12 cellular contexts compared by ENCODE assay signal in genomic region chr2:168515502-168515901, GRCh38. TPM values are rescaled to one million over a fixed set of nuclear protein-coding genes. Genes with fewer than 3 reads are reported as not detected.
DNase-seq lines count a peak whose midpoint lies in the region; ATAC-seq and TF ChIP-seq lines count a peak whose summit lies in the region.
"Had no signal": no experiment of that assay in that cellular context is flagged by ENCODE, and none has a peak within 500 bp of the region (broad histone marks: within the 10 kb centered on the region; RNA-seq: fewer than 3 reads in every experiment).

No MANE protein-coding gene starts in this region.

- no peaks in the 10 kb centered on the region for H3K79me2 ChIP-seq in trophoblast cell (ENCODE audit: control insufficient read depth, insufficient read depth, low read length, poor library complexity)

- H3K4ac ChIP-seq in trophoblast cell (ENCODE audit: low read depth, low read length) = no peak overlapping the region

- H3K36me3 ChIP-seq in trophoblast cell (ENCODE audit: control insufficient read depth in 1 of 2, insufficient read depth in 2 of 2, low read length in 2 of 2) = no peaks in the 10 kb centered on the region
- H3K36me3 ChIP-seq in colonic mucosa = no peaks in the 10 kb centered on the region

- peak; percentile 95 for DNase-seq in AG10803 (ENCODE audit: low read depth)
- DNase-seq in fibroblast of the aortic adventitia (ENCODE audit: low read depth) = peak; percentile 92
- peak in 1 of 2 donors; percentile 56 for DNase-seq in trophoblast cell
- no peak for DNase-seq in NCI-H345 treated with DMSO at 0.1 percent for 48 hours (lab: John Stamatoyannopoulos, UW; ENCODE audit: unreplicated experiment)
- DNase-seq in stimulated activated CD4-positive, alpha-beta T cell treated with anti-CD3 and anti-CD28 coated beads, Interleukin-4, amount 100 ng/mL, for 4 hours = no peak
- DNase-seq in colonic mucosa = no peak
- DNase-seq: CD8-positive, alpha-beta T cell; Karpas-422; nucleus accumbens had no signal

- intact Hi-C loops in colonic mucosa (cut with DNase I) = no loop called here

- no peak overlapping the region for H3K18ac ChIP-seq in trophoblast cell (ENCODE audit: low read length)

- no peak overlapping the region for H2AFZ ChIP-seq in trophoblast cell (ENCODE audit: insufficient read depth, low read length, poor library complexity)

- H3K14ac ChIP-seq in trophoblast cell (ENCODE audit: low read length) = no peak overlapping the region

- ATAC-seq in SK-N-SH treated with all-trans-retinoic acid at 6 μM for 48 hours (peak; percentile 84), GM21447 (IDR thresholded peaks at IDR 0.05; ENCODE audit: unreplicated experiment) (no peak)
- ATAC-seq: CD8-positive, alpha-beta T cell had no signal

- H4K12ac ChIP-seq in trophoblast cell (ENCODE audit: low read depth, low read length) = no peak overlapping the region

- no peak overlapping the region for H3K23ac ChIP-seq in trophoblast cell (ENCODE audit: low read length)

- H3K27me3 ChIP-seq in trophoblast cell (ENCODE audit: insufficient read depth, low read length) = no peaks in the 10 kb centered on the region
- H3K27me3 ChIP-seq in colonic mucosa = no peaks in the 10 kb centered on the region

- no peak overlapping the region for H3K9ac ChIP-seq in trophoblast cell (ENCODE audit: low read length)
- H3K9ac ChIP-seq in colonic mucosa (ENCODE audit: low read depth in 2 of 2, low read length in 2 of 2) = no peak overlapping the region

- H3K79me1 ChIP-seq in trophoblast cell (ENCODE audit: low read length) = no peaks in the 10 kb centered on the region

- H2BK12ac ChIP-seq in trophoblast cell (ENCODE audit: low read length) = no peak overlapping the region

- H4K91ac ChIP-seq in trophoblast cell (ENCODE audit: low read depth, low read length) = no peak overlapping the region

- no peak overlapping the region for H2AK5ac ChIP-seq in trophoblast cell (ENCODE audit: low read length)

- H3K4me1 ChIP-seq in trophoblast cell (ENCODE audit: control insufficient read depth in 1 of 2, insufficient read depth in 2 of 2, low read length in 2 of 2) = peaks cover 5 to 12% of the 10 kb centered on the region in 2 experiments
- no peaks in the 10 kb centered on the region for H3K4me1 ChIP-seq in colonic mucosa

- WGBS in trophoblast cell (ENCODE audit: extremely low coverage, insufficient coverage, insufficient read length) = no CpG with 5 or more reads among the region's 2 CpGs

- H4K8ac ChIP-seq in trophoblast cell (ENCODE audit: low read depth, low read length) = no peak overlapping the region

- H2BK120ac ChIP-seq in trophoblast cell (ENCODE audit: insufficient read depth, low read length, poor library complexity) = no peak overlapping the region

- no peaks in the 10 kb centered on the region for H3K9me3 ChIP-seq in trophoblast cell (ENCODE audit: insufficient read depth, low read depth, low read length)
- no peaks in the 10 kb centered on the region for H3K9me3 ChIP-seq in colonic mucosa

- peak overlapping the region; percentile 34 for H3K4me2 ChIP-seq in trophoblast cell (ENCODE audit: low read length)

- no peak for TF ChIP-seq CTCF in AG10803 (conservative IDR thresholded peaks at IDR 0.05; ENCODE audit: low read length)
- TF ChIP-seq CTCF in fibroblast of the aortic adventitia (IDR thresholded peaks at IDR 0.05; ENCODE audit: insufficient read depth, low read length) = no peak
- TF ChIP-seq CTCF in colonic mucosa (IDR thresholded peaks at IDR 0.05) = no peak

- H3K27ac ChIP-seq in trophoblast cell (ENCODE audit: low read depth, low read length) (peak overlapping the region; percentile 74), colonic mucosa (no peak overlapping the region)
- H3K27ac ChIP-seq: SK-N-MC had no signal

- H3K4me3 ChIP-seq in AG10803 (ENCODE audit: low read length) (no peak overlapping the region), fibroblast of the aortic adventitia (ENCODE audit: low read depth, low read length) (no peak overlapping the region), trophoblast cell (ENCODE audit: low read depth, low read length) (no peak overlapping the region), colonic mucosa (no peak overlapping the region)
- H3K4me3 ChIP-seq: SK-N-MC had no signal

- no peak overlapping the region for H2BK5ac ChIP-seq in trophoblast cell (ENCODE audit: low read depth, low read length, poor library complexity)

TF ChIP-seq in SK-N-SH treated with all-trans-retinoic acid at 6 μM for 48 hours, 23 proteins besides CTCF, POLR2A, EP300 and RAD21:
- 0 out of 2 replicates have a peak, but pooled peaks have one; percentile 9 for TF ChIP-seq SNAI2 (CRISPR knock-in tag; IDR thresholded peaks at IDR 0.05)
- no peak for TF ChIP-seq BACH2 (CRISPR knock-in tag; IDR thresholded peaks at IDR 0.05; ENCODE audit: borderline replicate concordance)
- TF ChIP-seq RARB (CRISPR knock-in tag; IDR thresholded peaks at IDR 0.05) = no peak
- TF ChIP-seq ISL1 (CRISPR knock-in tag; IDR thresholded peaks at IDR 0.05) = peak; percentile 89

RNA-seq across cellular contexts. Expression of gene CERS6, which starts 59.4 kb away (rescaled TPM):
- total RNA-seq in fibroblast of the aortic adventitia (ENCODE audit: low replicate concordance) (13.2 and 14.2 TPM in 2 replicates), colonic mucosa (10 to 100 TPM; 56.7 to 75.9 TPM)
- 20.5 and 21.1 TPM in 2 replicates for polyA plus RNA-seq in trophoblast cell (2013)

Comparison
In these comparisons a context has a peak if more than half of its experiments do, and no peak if none do; other contexts are left out.
1. DNase-seq: peak in AG10803 (single experiment) and fibroblast of the aortic adventitia (single experiment); none in NCI-H345 treated with DMSO at 0.1 percent for 48 hours (single experiment), stimulated activated CD4-positive, alpha-beta T cell treated with anti-CD3 and anti-CD28 coated beads, Interleukin-4, amount 100 ng/mL, for 4 hours (0 of 2) and colonic mucosa (single experiment).